ENCODE assay signal across 8 cellular contexts in the genomic region with DNA sequence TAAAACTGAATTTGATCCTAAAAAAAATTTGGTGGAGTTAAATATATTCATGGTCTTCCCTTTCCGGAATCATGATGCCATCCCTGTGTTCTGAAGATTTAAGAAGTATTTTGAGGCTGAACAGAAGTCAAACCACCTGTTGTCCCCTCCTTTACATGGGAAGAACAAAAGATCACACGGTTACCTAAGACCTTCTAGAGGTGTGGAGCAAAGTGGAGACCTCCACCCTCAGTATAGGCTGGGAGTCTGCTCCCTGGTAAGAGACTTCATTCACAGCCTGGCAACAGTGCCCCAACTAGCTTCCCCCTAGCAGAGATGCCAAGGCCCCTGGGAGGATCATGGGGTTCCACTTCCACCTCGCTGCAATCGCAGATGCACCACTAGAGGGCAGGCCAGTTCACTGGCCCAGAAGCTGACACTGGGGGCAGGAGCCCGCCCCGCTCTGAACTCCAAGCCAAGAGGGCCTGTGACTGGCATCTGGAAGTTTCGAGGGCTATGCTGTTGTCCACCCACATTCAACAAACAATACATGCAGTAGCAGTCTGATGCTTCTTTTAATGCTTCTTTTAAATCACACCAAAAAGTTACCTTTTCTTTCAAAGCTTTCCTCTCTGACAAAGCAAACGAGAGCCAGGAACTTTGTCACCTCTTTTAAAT. TPM values are rescaled to one million over a fixed set of nuclear protein-coding genes. Genes with fewer than 3 reads are reported as not detected.
DNase-seq lines count a peak whose midpoint lies in the region; ATAC-seq and TF ChIP-seq lines count a peak whose summit lies in the region.

No MANE protein-coding gene starts in this region.

- ATAC-seq in GM18517 (IDR thresholded peaks at IDR 0.05; ENCODE audit: unreplicated experiment) (peak; percentile 65), HG03025 (IDR thresholded peaks at IDR 0.05; ENCODE audit: low FRiP score, unreplicated experiment) (peak; percentile 65)

- peaks cover 10% of the 10 kb centered on the region for H3K27me3 ChIP-seq in AG04450 (ENCODE audit: control insufficient read depth, insufficient read depth, low read length)

- CTCF ChIA-PET in AG04450 (lab: Charles Lee) = interaction anchor here (0.7 to 2.3 kb wide), 55 partner anchors 8 to 429 kb away, joined by 3 to 53 read pairs (median 4); a partner anchor contains a TSS

- POLR2A ChIA-PET in AG04450 (lab: Yijun Ruan, JAX) = interaction anchor here (1.1 kb wide), 1 partner anchor 19 kb away, joined by 4 read pairs; a partner anchor contains a TSS

- DNase-seq in AG04450 (ENCODE audit: low read depth, low spot score) (peak; percentile 6), NCI-H2171 (lab: John Stamatoyannopoulos, UW) (peak; percentile 6), caudate nucleus (lab: John Stamatoyannopoulos, UW) (peak in 59 of 61 donors; percentile 24 to 90 (median 71)), left kidney (ENCODE audit: low read depth, low spot score) (peak; percentile 78)
- peak; percentile 66 for DNase-seq in activated CD4-positive, CD25-positive, alpha-beta regulatory T cell treated with anti-CD3 and anti-CD28 coated beads, Interleukin-2, amount 50 U/mL, for 16 hours (ENCODE audit: low read depth, low spot score)
- peak; percentile 68 to 69 for DNase-seq in stimulated activated CD4-positive, alpha-beta T cell treated with anti-CD3 and anti-CD28 coated beads, Interleukin-4, amount 100 ng/mL, for 48 hours (ENCODE audit: low read depth in 2 of 2)

- no peaks in the 10 kb centered on the region for H3K9me3 ChIP-seq in AG04450 (ENCODE audit: control insufficient read depth, insufficient read depth, low read length)

- peak; percentile 93 for TF ChIP-seq CTCF in AG04450 (IDR thresholded peaks at IDR 0.05; ENCODE audit: low read depth, low read length)

- H3K27ac ChIP-seq in AG04450 (ENCODE audit: low read depth, low read length) (no peak overlapping the region), caudate nucleus (ENCODE audit: low read depth, low read length) (peak overlapping the region; percentile 75)

- H3K4me3 ChIP-seq in AG04450 (ENCODE audit: low read depth, low read length) = no peak overlapping the region

RNA-seq across cellular contexts. Expression of a gene that starts 19.5 kb away (rescaled TPM):
- 38.8 and 49.4 TPM in 2 replicates for polyA plus RNA-seq in AG04450 (2011; rRNA removed)
- polyA minus RNA-seq in AG04450 (2011; rRNA and poly(A)+ RNA removed) = 19.9 and 29.0 TPM in 2 replicates

RNA-seq across cellular contexts. Expression of a gene that starts 40.1 kb away (rescaled TPM):
- not detected in 2 replicates for polyA plus RNA-seq in AG04450 (2011; rRNA removed)
- not detected in 2 replicates for polyA minus RNA-seq in AG04450 (2011; rRNA and poly(A)+ RNA removed)

RNA-seq across cellular contexts. Expression of a gene that starts 56.9 kb away (rescaled TPM):
- 0.12 and 0.15 TPM in 2 replicates for polyA plus RNA-seq in AG04450 (2011; rRNA removed)
- polyA minus RNA-seq in AG04450 (2011; rRNA and poly(A)+ RNA removed) = 0.14 TPM in 1 of 2 replicates, not detected in the other

Comparison
In these comparisons a context has a peak if more than half of its experiments do, and no peak if none do; other contexts are left out.
1. DNase-seq: peak in every context shown above with its lines; median percentile 78 in left kidney; 71 in caudate nucleus; 68 in stimulated activated CD4-positive, alpha-beta T cell treated with anti-CD3 and anti-CD28 coated beads, Interleukin-4, amount 100 ng/mL, for 48 hours; 66 in activated CD4-positive, CD25-positive, alpha-beta regulatory T cell treated with anti-CD3 and anti-CD28 coated beads, Interleukin-2, amount 50 U/mL, for 16 hours; 6 in AG04450; 6 in NCI-H2171.